13 cellular contexts compared by ENCODE assay signal in genomic region chr2:217784996-217785543, GRCh38.
DNase-seq lines count a peak whose midpoint lies in the region; ATAC-seq and TF ChIP-seq lines count a peak whose summit lies in the region.
"Had no signal": no experiment of that assay in that cellular context is flagged by ENCODE, and none has a peak within 500 bp of the region (broad histone marks: within the 10 kb centered on the region; RNA-seq: fewer than 3 reads in every experiment).

No MANE protein-coding gene starts in this region.

- no peak overlapping the region for H3K27ac ChIP-seq in endodermal cell (ENCODE audit: low read depth, low read length)
- no peak overlapping the region for H3K27ac ChIP-seq in psoas muscle

- ATAC-seq in activated CD8-positive, alpha-beta memory T cell treated with anti-CD3 and anti-CD28 coated beads, Interleukin-2, amount 10 ng/mL, durations not matched to agents 7 days and 5 days, result peak; percentile 13
- ATAC-seq in HG03354 (IDR thresholded peaks at IDR 0.05; ENCODE audit: poor library complexity, severe bottlenecking, unreplicated experiment) (peak; percentile 22), psoas muscle (peak in 3 of 4 donors; percentile 0 to 4 (median 0)), HG03025 (IDR thresholded peaks at IDR 0.05; ENCODE audit: low FRiP score, unreplicated experiment) (no peak), omental fat pad (ENCODE audit: low FRiP score) (no peak), HG02678 (IDR thresholded peaks at IDR 0.05; ENCODE audit: unreplicated experiment) (no peak)

- no peak overlapping the region for H3K9ac ChIP-seq in endodermal cell (ENCODE audit: extremely low read depth, low read length, poor library complexity, severe bottlenecking)

- H3K36me3 ChIP-seq in endodermal cell (ENCODE audit: control insufficient read depth, insufficient read depth, low read length) (no peaks in the 10 kb centered on the region), psoas muscle (ENCODE audit: insufficient read depth in 1 of 2, low read depth in 1 of 2) (peaks cover 0 to 32% of the 10 kb centered on the region in 2 donors)
- H3K36me3 ChIP-seq: transverse colon had no signal

- H3K4me1 ChIP-seq in endodermal cell (ENCODE audit: control insufficient read depth, insufficient read depth, low read length) (no peaks in the 10 kb centered on the region), psoas muscle (peaks cover 10% of the 10 kb centered on the region)
- H3K4me1 ChIP-seq: Caco-2, transverse colon had no signal

- DNase-seq in activated CD8-positive, alpha-beta memory T cell treated with anti-CD3 and anti-CD28 coated beads, Interleukin-2, amount 10 ng/mL, durations not matched to agents 7 days and 5 days, result peak; percentile 28
- DNase-seq in activated CD8-positive, alpha-beta memory T cell treated with anti-CD3 and anti-CD28 coated beads for 24 hours, result no peak
- DNase-seq in endodermal cell (peak; percentile 29), psoas muscle (no peak), omental fat pad (ENCODE audit: low spot score) (no peak)

- H3K4me1 Mint-ChIP-seq in activated CD8-positive, alpha-beta memory T cell treated with anti-CD3 and anti-CD28 coated beads, Interleukin-2, amount 10 ng/mL, durations not matched to agents 7 days and 5 days, result peaks cover 9% of the 10 kb centered on the region
- no peaks in the 10 kb centered on the region for H3K4me1 Mint-ChIP-seq in endodermal cell

- 74 to 83% methylated on average over 10 to 14 of the region's 14 CpGs for WGBS in endodermal cell (ENCODE audit: insufficient coverage in 1 of 2, insufficient read length in 1 of 2), 2 experiments
- 64 to 70% (median 66%) methylated on average over 14 of the region's 14 CpGs for WGBS in psoas muscle, 3 donors

- H3K9me3 ChIP-seq in endodermal cell (ENCODE audit: control insufficient read depth, low read length) (peaks cover 6% of the 10 kb centered on the region), psoas muscle (no peaks in the 10 kb centered on the region)
- H3K9me3 ChIP-seq: transverse colon had no signal

- TF ChIP-seq CTCF in endodermal cell (conservative IDR thresholded peaks at IDR 0.05) (no peak), psoas muscle (IDR thresholded peaks at IDR 0.05) (no peak), omental fat pad (IDR thresholded peaks at IDR 0.05) (no peak)

- intact Hi-C loops in psoas muscle (cut with DNase I), result loop anchor here (1.0 to 5.0 kb wide), 3 partner anchors 203 to 282 kb away; partner anchors contain the start of gene RUFY4 (in 1 of the 2)

- peaks cover 2% of the 10 kb centered on the region for H3K9me3 Mint-ChIP-seq in activated CD8-positive, alpha-beta memory T cell treated with anti-CD3 and anti-CD28 coated beads, Interleukin-2, amount 10 ng/mL, durations not matched to agents 7 days and 5 days (ENCODE audit: low read depth)
- H3K9me3 Mint-ChIP-seq in endodermal cell, result peaks cover 16% of the 10 kb centered on the region

- no peaks in the 10 kb centered on the region for H3K27me3 Mint-ChIP-seq in activated CD8-positive, alpha-beta memory T cell treated with anti-CD3 and anti-CD28 coated beads, Interleukin-2, amount 10 ng/mL, durations not matched to agents 7 days and 5 days
- peaks cover 24% of the 10 kb centered on the region for H3K27me3 Mint-ChIP-seq in endodermal cell (ENCODE audit: insufficient read depth)
- H3K27me3 Mint-ChIP-seq: activated CD4-positive, alpha-beta memory T cell treated with anti-CD3 and anti-CD28 coated beads for 36 hours had no signal

- H3K36me3 Mint-ChIP-seq in activated CD8-positive, alpha-beta memory T cell treated with anti-CD3 and anti-CD28 coated beads, Interleukin-2, amount 10 ng/mL, durations not matched to agents 7 days and 5 days, result peaks cover 3% of the 10 kb centered on the region
- no peaks in the 10 kb centered on the region for H3K36me3 Mint-ChIP-seq in endodermal cell (ENCODE audit: low read depth)

- no peak overlapping the region for H3K4me3 Mint-ChIP-seq in activated CD8-positive, alpha-beta memory T cell treated with anti-CD3 and anti-CD28 coated beads, Interleukin-2, amount 10 ng/mL, durations not matched to agents 7 days and 5 days
- no peak overlapping the region for H3K4me3 Mint-ChIP-seq in endodermal cell
- H3K4me3 Mint-ChIP-seq: activated CD4-positive, alpha-beta memory T cell treated with anti-CD3 and anti-CD28 coated beads for 36 hours had no signal

- H3K4me3 ChIP-seq in endodermal cell (ENCODE audit: low read length) (no peak overlapping the region), psoas muscle (no peak overlapping the region)
- H3K4me3 ChIP-seq: coronary artery, smooth muscle cell, transverse colon had no signal

- no peak overlapping the region for H3K27ac Mint-ChIP-seq in activated CD8-positive, alpha-beta memory T cell treated with anti-CD3 and anti-CD28 coated beads, Interleukin-2, amount 10 ng/mL, durations not matched to agents 7 days and 5 days
- no peak overlapping the region for H3K27ac Mint-ChIP-seq in endodermal cell
- H3K27ac Mint-ChIP-seq: activated CD4-positive, alpha-beta memory T cell treated with anti-CD3 and anti-CD28 coated beads for 36 hours had no signal

- peaks cover 6% of the 10 kb centered on the region for H3K27me3 ChIP-seq in endodermal cell (ENCODE audit: control insufficient read depth, insufficient read depth, low read length, poor library complexity, severe bottlenecking)
- H3K27me3 ChIP-seq in psoas muscle (ENCODE audit: insufficient read depth in 3 of 3, low read length in 2 of 3), result no peaks in the 10 kb centered on the region
- H3K27me3 ChIP-seq: transverse colon had no signal

- CTCF ChIA-PET in activated CD8-positive, alpha-beta memory T cell treated with anti-CD3 and anti-CD28 coated beads, Interleukin-2, amount 10 ng/mL, durations not matched to agents 7 days and 5 days (lab: Charles Lee), result interaction anchor here (0.7 to 9.3 kb wide), 32 partner anchors 8 to 289 kb away, joined by 3 to 156 read pairs (median 5); partner anchors contain the start of gene RUFY4

Comparison
In these comparisons a context has a peak if more than half of its experiments do, and no peak if none do; other contexts are left out.
1. DNase-seq: peak in activated CD8-positive, alpha-beta memory T cell treated with anti-CD3 and anti-CD28 coated beads, Interleukin-2, amount 10 ng/mL, durations not matched to agents 7 days and 5 days (single experiment) and endodermal cell (single experiment); none in activated CD8-positive, alpha-beta memory T cell treated with anti-CD3 and anti-CD28 coated beads for 24 hours (single experiment), psoas muscle (0 of 2) and omental fat pad (single experiment).
2. ATAC-seq: peak in activated CD8-positive, alpha-beta memory T cell treated with anti-CD3 and anti-CD28 coated beads, Interleukin-2, amount 10 ng/mL, durations not matched to agents 7 days and 5 days (single experiment), HG03354 (single experiment) and psoas muscle (3 of 4); none in HG03025 (single experiment), omental fat pad (single experiment) and HG02678 (single experiment).